ENCODE assay signal across 26 cellular contexts in genomic region chr7:50865450-50865849, GRCh38.
DNase-seq lines count a peak whose midpoint lies in the region; ATAC-seq, FAIRE-seq and TF ChIP-seq lines count a peak whose summit lies in the region.
"Had no signal": no experiment of that assay in that cellular context is flagged by ENCODE, and none has a peak within 500 bp of the region (broad histone marks: within the 10 kb centered on the region; RNA-seq: fewer than 3 reads in every experiment).

No MANE protein-coding gene starts in this region.

- H3K18ac ChIP-seq in mesendoderm (ENCODE audit: low read length), result no peak overlapping the region

- in situ Hi-C loops in mammary epithelial cell (cut with MboI; ENCODE audit: low sequenced_read_pairs in 2 of 2) (no loop called here), HAP-1 (cut with MboI; ENCODE audit: low sequenced_read_pairs) (no loop called here)

- 18% methylated on average over 5 of the region's 5 CpGs for WGBS in mammary epithelial cell (ENCODE audit: low coverage, missing lambda C conversion rate)
- WGBS in pancreas, 2 donors, result 25 to 26% methylated on average over 5 of the region's 5 CpGs
- WGBS in mesendoderm (ENCODE audit: extremely low coverage, insufficient coverage, low lambda C conversion rate), result no CpG with 5 or more reads among the region's 5 CpGs

- ATAC-seq in pancreas, result peak; percentile 30 to 84 (median 71)

- no peak overlapping the region for H3K56ac ChIP-seq in mesendoderm (ENCODE audit: low read length)

- intact Hi-C loops in MCF 10A (cut with micrococcal nuclease), result no loop called here
- intact Hi-C loops in mammary epithelial cell (cut with micrococcal nuclease), result no loop called here
- intact Hi-C loops in pancreas (cut with DNase I), result no loop called here

- H3K27me3 Mint-ChIP-seq in MCF 10A (ENCODE audit: insufficient read depth, unreplicated experiment), result no peaks in the 10 kb centered on the region

- no peak overlapping the region for H4K8ac ChIP-seq in mesendoderm (ENCODE audit: low read depth, low read length)

- no peak overlapping the region for H2AFZ ChIP-seq in mammary epithelial cell (ENCODE audit: low read depth, low read length)
- H2AFZ ChIP-seq: PC-9 had no signal

- CTCF ChIA-PET in MCF 10A (lab: Yijun Ruan, JAX) (no interaction called here), mammary epithelial cell (lab: Charles Lee; ENCODE audit: low non-redundant PET) (no interaction called here)

- no peak overlapping the region for H4K5ac ChIP-seq in mesendoderm (ENCODE audit: low read length)

- no peaks in the 10 kb centered on the region for H3K36me3 Mint-ChIP-seq in MCF 10A (ENCODE audit: insufficient read depth, unreplicated experiment)
- H3K36me3 Mint-ChIP-seq: CD14-positive monocyte; CD8-positive, alpha-beta memory T cell had no signal

- TF ChIP-seq CTCF in MCF 10A (IDR thresholded peaks at IDR 0.05; ENCODE audit: unreplicated experiment), result no peak
- TF ChIP-seq CTCF in mammary epithelial cell (conservative IDR thresholded peaks at IDR 0.05 in 1 of 2, IDR thresholded peaks at IDR 0.05 in 1 of 2; ENCODE audit: extremely low read depth in 1 of 2, insufficient read depth in 1 of 2, low read depth in 1 of 2, low read length in 2 of 2), result no peak
- TF ChIP-seq CTCF in fibroblast of the aortic adventitia (IDR thresholded peaks at IDR 0.05; ENCODE audit: insufficient read depth, low read length), result no peak
- TF ChIP-seq CTCF in pancreas (IDR thresholded peaks at IDR 0.05), result no peak

- H3K4me1 Mint-ChIP-seq in MCF 10A (ENCODE audit: insufficient read depth, unreplicated experiment), result peaks cover 8% of the 10 kb centered on the region
- H3K4me1 Mint-ChIP-seq: CD14-positive monocyte; CD8-positive, alpha-beta memory T cell had no signal

- H3K9ac ChIP-seq in mammary epithelial cell (ENCODE audit: insufficient read depth, low read length), result no peak overlapping the region
- no peak overlapping the region for H3K9ac ChIP-seq in mesendoderm (ENCODE audit: low read length)

- no peak overlapping the region for H2BK120ac ChIP-seq in mesendoderm (ENCODE audit: low read depth, low read length)

- no peak overlapping the region for H2AK5ac ChIP-seq in mesendoderm (ENCODE audit: low read length)

- no peak overlapping the region for H3K4ac ChIP-seq in mesendoderm (ENCODE audit: low read depth, low read length)

- H3K4me3 ChIP-seq in mammary epithelial cell (replicated peaks in 1 of 3; ENCODE audit: insufficient read depth in 1 of 3, low read depth in 2 of 3, low read length in 3 of 3), result no peak overlapping the region
- H3K4me3 ChIP-seq in fibroblast of the aortic adventitia (ENCODE audit: low read depth, low read length), result no peak overlapping the region
- H3K4me3 ChIP-seq in pancreas, result no peak overlapping the region
- H3K4me3 ChIP-seq in HAP-1, result no peak overlapping the region
- H3K4me3 ChIP-seq in mesendoderm (ENCODE audit: low read length), result no peak overlapping the region
- H3K4me3 ChIP-seq: PC-9 had no signal

- no peak overlapping the region for H3K4me3 Mint-ChIP-seq in MCF 10A (ENCODE audit: unreplicated experiment)
- H3K4me3 Mint-ChIP-seq: CD14-positive monocyte; CD8-positive, alpha-beta memory T cell had no signal

- H4K20me1 ChIP-seq in mammary epithelial cell (ENCODE audit: insufficient read depth, low read length), result no peaks in the 10 kb centered on the region

- no peaks in the 10 kb centered on the region for H3K9me3 Mint-ChIP-seq in MCF 10A (ENCODE audit: unreplicated experiment)
- H3K9me3 Mint-ChIP-seq: CD8-positive, alpha-beta memory T cell had no signal

- dilution Hi-C loops in mammary epithelial cell (cut with HindIII; ENCODE audit: low sequenced_read_pairs), result no loop called here

- no peaks in the 10 kb centered on the region for H3K79me1 ChIP-seq in mesendoderm (ENCODE audit: low read length)

- H3K4me1 ChIP-seq in mammary epithelial cell (ENCODE audit: insufficient read depth, low read length) (peaks cover 17% of the 10 kb centered on the region), pancreas (peaks cover 0 to 8% (median 0%) of the 10 kb centered on the region in 3 donors), HAP-1 (peaks cover 5% of the 10 kb centered on the region; the same call in 1 of the 2 replicates), mesendoderm (ENCODE audit: control insufficient read depth, low read depth, low read length) (no peaks in the 10 kb centered on the region)
- H3K4me1 ChIP-seq: BE2C had no signal

- H3K27ac Mint-ChIP-seq in MCF 10A (ENCODE audit: low read depth, unreplicated experiment), result no peak overlapping the region
- H3K27ac Mint-ChIP-seq: CD14-positive monocyte; CD8-positive, alpha-beta memory T cell had no signal

- H3K23ac ChIP-seq in mesendoderm (ENCODE audit: low read length), result no peak overlapping the region

- H3K4me2 ChIP-seq in mammary epithelial cell (ENCODE audit: insufficient read depth, low read depth, low read length) (no peak overlapping the region), mesendoderm (ENCODE audit: low read length) (no peak overlapping the region)
- H3K4me2 ChIP-seq: PC-9 had no signal

- H3K27ac ChIP-seq in mammary epithelial cell (ENCODE audit: insufficient read depth, low read depth, low read length) (no peak overlapping the region), pancreas (peak overlapping the region in 2 of 4 donors; percentile 37 to 55), mesendoderm (ENCODE audit: low read depth, low read length) (no peak overlapping the region)
- H3K27ac ChIP-seq: 22Rv1, PC-9 had no signal

- no peak overlapping the region for H2BK15ac ChIP-seq in mesendoderm (replicated peaks; ENCODE audit: low read depth)

- POLR2A ChIA-PET in MCF 10A (lab: Yijun Ruan, JAX), result no interaction called here

- H3K27me3 ChIP-seq in mammary epithelial cell (ENCODE audit: insufficient read depth, low read length) (no peaks in the 10 kb centered on the region), pancreas (no peaks in the 10 kb centered on the region), HAP-1 (ENCODE audit: low read depth) (no peaks in the 10 kb centered on the region), mesendoderm (ENCODE audit: insufficient read depth, low read length, poor library complexity) (no peaks in the 10 kb centered on the region)

- DNase-seq in MCF 10A (ENCODE audit: unreplicated experiment) (peak; percentile 18), mammary epithelial cell (no peak), cerebellar cortex (ENCODE audit: low spot score) (peak; percentile 20), fibroblast of the aortic adventitia (ENCODE audit: low read depth) (peak; percentile 65), pancreas (peak in 1 of 6 donors; percentile 16), SIG-M5 treated with dmso at 0.1 percent for 504 hours (lab: John Stamatoyannopoulos, UW; ENCODE audit: unreplicated experiment) (no peak), HAP-1 (ENCODE audit: low spot score in 2 of 2) (no peak), mesendoderm (no peak)
- DNase-seq: ACHN; BE2C; CD8-positive, alpha-beta memory T cell; DND-41; GOT3; HCEC 1CT; IMR-90; KG1; NCI-H1092; NCI-H1417 treated with DMSO at 0.1 percent for 48 hours; NCI-H1694 treated with DMSO at 0.1 percent for 48 hours; NCI-H2081; NCI-H2227 treated with DMSO at 0.1 percent for 48 hours; NCI-H526 treated with DMSO at 0.1 percent for 48 hours; PC-9; Right ventricle myocardium superior had no signal

- H2BK5ac ChIP-seq in mesendoderm (ENCODE audit: low read length), result no peak overlapping the region

- no peak for FAIRE-seq in pancreas (lab: Jason Lieb, UNC)

- BruUV-seq in MCF 10A (replicated peaks; lab: Mats Ljungman, UMichigan), result no TSS peak
- no TSS peak for BruUV-seq in mammary epithelial cell (replicated peaks; lab: Mats Ljungman, UMichigan)

- H3K36me3 ChIP-seq in mammary epithelial cell (ENCODE audit: insufficient read depth, low read length) (no peaks in the 10 kb centered on the region), pancreas (no peaks in the 10 kb centered on the region), HAP-1 (replicated peaks) (no peaks in the 10 kb centered on the region), mesendoderm (ENCODE audit: control insufficient read depth, insufficient read depth, low read length) (no peaks in the 10 kb centered on the region)
- H3K36me3 ChIP-seq: BE2C had no signal

- H3K9me3 ChIP-seq in mammary epithelial cell (replicated peaks; ENCODE audit: insufficient read depth, low read length) (no peaks in the 10 kb centered on the region), pancreas (no peaks in the 10 kb centered on the region), HAP-1 (no peaks in the 10 kb centered on the region)
- H3K9me3 ChIP-seq: BE2C had no signal

- H3K79me2 ChIP-seq in mammary epithelial cell (ENCODE audit: insufficient read depth, low read length) (no peaks in the 10 kb centered on the region), mesendoderm (ENCODE audit: control insufficient read depth, insufficient read depth, low read length) (no peaks in the 10 kb centered on the region)

Comparison
In these comparisons a context has a peak if more than half of its experiments do, and no peak if none do; other contexts are left out.
1. DNase-seq: peak in MCF 10A (single experiment), cerebellar cortex (single experiment) and fibroblast of the aortic adventitia (single experiment); none in mammary epithelial cell (single experiment), SIG-M5 treated with dmso at 0.1 percent for 504 hours (single experiment), HAP-1 (0 of 2) and mesendoderm (single experiment).